ENCODE assay signal across 6 cellular contexts in genomic region chr1:16528338-16528737, GRCh38. TPM values are rescaled to one million over a fixed set of nuclear protein-coding genes. Genes with fewer than 3 reads are reported as not detected.
"Had no signal": no experiment of that assay in that cellular context is flagged by ENCODE, and none has a peak within 500 bp of the region (broad histone marks: within the 10 kb centered on the region; RNA-seq: fewer than 3 reads in every experiment).

No MANE protein-coding gene starts in this region.

RNA-seq across cellular contexts. Expression of gene RNU1-1, which starts 14.3 kb away (rescaled TPM):
- total RNA-seq: fibroblast of villous mesenchyme had no signal
- polyA plus RNA-seq: esophagus, fibroblast of lung, foreskin keratinocyte, heart left ventricle, heart right ventricle had no signal
